In genomic region chr10:1420663-1421362, GRCh38 we compare ENCODE assay signal across 9 cellular contexts.
DNase-seq lines count a peak whose midpoint lies in the region; ATAC-seq and TF ChIP-seq lines count a peak whose summit lies in the region.
"Had no signal": no experiment of that assay in that cellular context is flagged by ENCODE, and none has a peak within 500 bp of the region (broad histone marks: within the 10 kb centered on the region; RNA-seq: fewer than 3 reads in every experiment).

No MANE protein-coding gene starts in this region.

- H3K79me2 ChIP-seq in SU-DHL-6 (ENCODE audit: insufficient read depth, low read length), result no peaks in the 10 kb centered on the region

- peak; percentile 19 for DNase-seq in NK-92 treated with Interleukin-12 subunit alpha and Interleukin-12 subunit beta, amount 100 ng/mL, for 24 hours (lab: John Stamatoyannopoulos, UW)
- DNase-seq in NK-92 (lab: John Stamatoyannopoulos, UW; ENCODE audit: unreplicated experiment), result no peak
- peak; percentile 68 for DNase-seq in NCI-H1105 treated with DMSO at 0.1 percent for 48 hours (lab: John Stamatoyannopoulos, UW)
- DNase-seq in amygdala (lab: John Stamatoyannopoulos, UW), result peak in 47 of 56 donors; percentile 4 to 80 (median 42)
- peak; percentile 69 for DNase-seq in inferior parietal cortex (ENCODE audit: extremely low spot score)
- DNase-seq in stimulated activated CD4-positive, alpha-beta T cell treated with anti-CD3 and anti-CD28 coated beads, Interleukin-2, amount 100 ng/mL, for 24 hours, result peak; percentile 72 to 79

- ATAC-seq in HG02840 (IDR thresholded peaks at IDR 0.05; ENCODE audit: low FRiP score, unreplicated experiment), result peak; percentile 70

- no peaks in the 10 kb centered on the region for H3K27me3 ChIP-seq in SU-DHL-6 (ENCODE audit: low read length)

- no peaks in the 10 kb centered on the region for H3K9me3 ChIP-seq in SU-DHL-6 (ENCODE audit: insufficient read depth, low read length)

- peak; percentile 83 for TF ChIP-seq CTCF in SU-DHL-6 (IDR thresholded peaks at IDR 0.05; ENCODE audit: insufficient read depth, low read length, poor library complexity, severe bottlenecking)

- H3K4me2 ChIP-seq in SU-DHL-6 (ENCODE audit: low read depth, low read length, poor library complexity, severe bottlenecking), result peak overlapping the region; percentile 64

- H3K27ac ChIP-seq in SU-DHL-6 (ENCODE audit: low read depth, low read length), result peak overlapping the region; percentile 57
- H3K27ac ChIP-seq: skin epidermis had no signal

- H4K20me1 ChIP-seq in SU-DHL-6 (ENCODE audit: low read depth, low read length), result no peaks in the 10 kb centered on the region

- peak overlapping the region; percentile 70 for H2AFZ ChIP-seq in SU-DHL-6 (ENCODE audit: low read depth, low read length, severe bottlenecking)

- H3K9ac ChIP-seq in SU-DHL-6 (ENCODE audit: low read length), result peak overlapping the region; percentile 44

- no peaks in the 10 kb centered on the region for H3K9me2 ChIP-seq in SU-DHL-6 (replicated peaks; ENCODE audit: insufficient read depth, low read length)

- peaks cover 18% of the 10 kb centered on the region for H3F3A ChIP-seq in SU-DHL-6 (ENCODE audit: insufficient read depth)

- peak overlapping the region; percentile 39 for H3K4me3 ChIP-seq in SU-DHL-6 (ENCODE audit: insufficient read depth, low read length, poor library complexity, severe bottlenecking)
- H3K4me3 ChIP-seq: skin epidermis had no signal

- no peaks in the 10 kb centered on the region for H3K36me3 ChIP-seq in SU-DHL-6 (ENCODE audit: low read length)
